8 cellular contexts compared by ENCODE assay signal in genomic region chr10:43420369-43421200, GRCh38. TPM values are rescaled to one million over a fixed set of nuclear protein-coding genes. Genes with fewer than 3 reads are reported as not detected.
DNase-seq lines count a peak whose midpoint lies in the region; ATAC-seq and TF ChIP-seq lines count a peak whose summit lies in the region.

No MANE protein-coding gene starts in this region.

- H3K4me3 Mint-ChIP-seq in neural crest cell, result peak overlapping the region; percentile 87

- peaks cover 6% of the 10 kb centered on the region for H3K36me3 Mint-ChIP-seq in neural crest cell (ENCODE audit: low read depth)

- H3K27ac ChIP-seq in HL-60 (replicated peaks) (peak overlapping the region; percentile 95), foreskin keratinocyte (peak overlapping the region; percentile 33), substantia nigra (ENCODE audit: low read depth, low read length, poor library complexity, severe bottlenecking) (peak overlapping the region; percentile 97)

- H3K27me3 ChIP-seq in HL-60 (ENCODE audit: insufficient read depth, poor library complexity, severe bottlenecking) (no peaks in the 10 kb centered on the region), foreskin keratinocyte (no peaks in the 10 kb centered on the region)

- H3K27me3 Mint-ChIP-seq in neural crest cell (ENCODE audit: low read depth), result no peaks in the 10 kb centered on the region

- peaks cover 25% of the 10 kb centered on the region for H3K4me1 Mint-ChIP-seq in neural crest cell

- no peaks in the 10 kb centered on the region for H3K9me3 Mint-ChIP-seq in neural crest cell

- H3K4me1 ChIP-seq in foreskin keratinocyte, result peaks cover 7% of the 10 kb centered on the region

- H3K27ac Mint-ChIP-seq in neural crest cell (ENCODE audit: unreplicated experiment), result peak overlapping the region; percentile 91

- DNase-seq in DMS 273 treated with DMSO at 0.1 percent for 48 hours (lab: John Stamatoyannopoulos, UW), result peak; percentile 41
- peak; percentile 87 to 96 for DNase-seq in HL-60 (ENCODE audit: low read depth in 1 of 2, low spot score in 1 of 2)
- peak; percentile 56 for DNase-seq in SIG-M5 (lab: John Stamatoyannopoulos, UW)
- DNase-seq in activated gamma-delta T cell treated with anti-CD3 and anti-CD28 coated beads, Interleukin-2, amount 50 U/mL, for 16 hours (ENCODE audit: low read depth), result peak; percentile 65
- DNase-seq in foreskin keratinocyte, result peak in 1 of 2 donors; percentile 60
- DNase-seq in neural crest cell (ENCODE audit: low read depth, low spot score), result peak; percentile 65
- peak; percentile 12 to 89 (median 74) for DNase-seq in substantia nigra (lab: John Stamatoyannopoulos, UW)

- peak overlapping the region; percentile 24 for H3K4me3 ChIP-seq in HL-60 (replicated peaks; ENCODE audit: insufficient read depth, low read length)

- ATAC-seq in GM19468 (IDR thresholded peaks at IDR 0.05; ENCODE audit: extremely low read depth, unreplicated experiment), result peak; percentile 65
- ATAC-seq in foreskin keratinocyte, result peak; percentile 89

- no peak for TF ChIP-seq CTCF in HL-60 (IDR thresholded peaks at IDR 0.05; ENCODE audit: insufficient read depth, low read length)
- peak; percentile 35 for TF ChIP-seq CTCF in foreskin keratinocyte (conservative IDR thresholded peaks at IDR 0.05)
- no peak for TF ChIP-seq CTCF in neural crest cell (conservative IDR thresholded peaks at IDR 0.05)

RNA-seq across cellular contexts. Expression of gene HNRNPF, which starts 11.6 kb away (rescaled TPM):
- total RNA-seq in foreskin keratinocyte, result 267 and 292 TPM in 2 replicates
- 155 and 182 TPM in 2 replicates for polyA plus RNA-seq in foreskin keratinocyte
- total RNA-seq in neural crest cell, result 284 and 292 TPM in 2 replicates

RNA-seq across cellular contexts. Expression of gene ZNF487, which starts 16.3 kb away (rescaled TPM):
- total RNA-seq in foreskin keratinocyte (2.7 and 3.0 TPM in 2 replicates), neural crest cell (3.8 and 4.3 TPM in 2 replicates)
- polyA plus RNA-seq in foreskin keratinocyte, result 1.5 and 2.3 TPM in 2 replicates

RNA-seq across cellular contexts. Expression of gene FXYD4, which starts 49.1 kb away (rescaled TPM):
- total RNA-seq in foreskin keratinocyte (not detected in 2 replicates), neural crest cell (not detected in 2 replicates)
- not detected in 2 replicates for polyA plus RNA-seq in foreskin keratinocyte

Comparison
In these comparisons a context has a peak if more than half of its experiments do, and no peak if none do; other contexts are left out.
1. H3K27ac ChIP-seq: peak in every context shown above with its lines; median percentile 97 in substantia nigra; 95 in HL-60; 33 in foreskin keratinocyte.